Comparison of ENCODE assay signal across 27 cellular contexts in genomic region chr4:1042352-1043025, GRCh38. TPM values are rescaled to one million over a fixed set of nuclear protein-coding genes. Genes with fewer than 3 reads are reported as not detected.
DNase-seq lines count a peak whose midpoint lies in the region; ATAC-seq, FAIRE-seq and TF ChIP-seq lines count a peak whose summit lies in the region.
"Had no signal": no experiment of that assay in that cellular context is flagged by ENCODE, and none has a peak within 500 bp of the region (broad histone marks: within the 10 kb centered on the region; RNA-seq: fewer than 3 reads in every experiment).

No MANE protein-coding gene starts in this region.

- H3K27me3 ChIP-seq in right atrium auricular region, result peaks cover 0 to 8% of the 10 kb centered on the region in 2 donors
- H3K27me3 ChIP-seq in RWPE2 (ENCODE audit: insufficient read depth, poor library complexity, severe bottlenecking), result peaks cover 13% of the 10 kb centered on the region
- H3K27me3 ChIP-seq in mesenchymal stem cell (ENCODE audit: control insufficient read depth in 1 of 2, insufficient read depth in 1 of 2, low read length in 2 of 2), result no peaks in the 10 kb centered on the region
- no peaks in the 10 kb centered on the region for H3K27me3 ChIP-seq in aorta (ENCODE audit: control insufficient read depth in 1 of 2, insufficient read depth in 2 of 2, low read length in 1 of 2)
- peaks cover 2 to 3% of the 10 kb centered on the region in 2 donors for H3K27me3 ChIP-seq in small intestine (ENCODE audit: control insufficient read depth in 2 of 2, insufficient read depth in 2 of 2, low read length in 2 of 2)

- no peak overlapping the region for H2AFZ ChIP-seq in mesenchymal stem cell (ENCODE audit: low read depth, low read length)

- H3K4me1 ChIP-seq in right atrium auricular region, result peaks cover 0 to 37% of the 10 kb centered on the region in 2 donors
- peaks cover 27% of the 10 kb centered on the region for H3K4me1 ChIP-seq in RWPE2 (ENCODE audit: insufficient read depth, poor library complexity, severe bottlenecking)
- peaks cover 76% of the 10 kb centered on the region for H3K4me1 ChIP-seq in mesenchymal stem cell (ENCODE audit: control insufficient read depth, insufficient read depth, low read depth, low read length)
- no peaks in the 10 kb centered on the region for H3K4me1 ChIP-seq in aorta (ENCODE audit: control insufficient read depth in 1 of 2, insufficient read depth in 2 of 2, low read length in 2 of 2)
- peaks cover 0 to 3% of the 10 kb centered on the region in 2 donors for H3K4me1 ChIP-seq in small intestine (ENCODE audit: control insufficient read depth in 2 of 2, insufficient read depth in 1 of 2, low read depth in 1 of 2, low read length in 1 of 2)

- FAIRE-seq in small intestine (lab: Jason Lieb, UNC), result no peak
- FAIRE-seq: A204.1, D721Med, HepG2 had no signal

- H2BK120ac ChIP-seq in mesenchymal stem cell (ENCODE audit: low read depth, low read length), result peak overlapping the region; percentile 65

- H2BK5ac ChIP-seq in mesenchymal stem cell (ENCODE audit: low read depth, low read length, poor library complexity, severe bottlenecking), result no peak overlapping the region

- DNase-seq in left ventricle myocardium superior, result peak; percentile 7
- no peak for DNase-seq in right atrium auricular region (ENCODE audit: low spot score)
- no peak for DNase-seq in RWPE2 (ENCODE audit: low spot score)
- DNase-seq in mesenchymal stem cell, result no peak
- peak; percentile 44 to 53 for DNase-seq in aorta
- no peak for DNase-seq in NCI-H1436 treated with DMSO at 0.1 percent for 48 hours (lab: John Stamatoyannopoulos, UW)
- DNase-seq in OCI-M1 (lab: John Stamatoyannopoulos, UW), result no peak
- DNase-seq in small intestine, result no peak
- DNase-seq: activated CD4-positive, alpha-beta memory T cell treated with anti-CD3 and anti-CD28 coated beads for 36 hours; activated CD4-positive, CD25-positive, alpha-beta regulatory T cell treated with anti-CD3 and anti-CD28 coated beads, Interleukin-2, amount 50 U/mL, for 72 hours; activated T-cell treated with anti-CD3 and anti-CD28 coated beads, Interleukin-2, amount 50 U/mL, for 72 hours; foreskin melanocyte; Kasumi-1; NCI-H1417 treated with DMSO at 0.1 percent for 48 hours; NCI-H2081; NCI-H526; NK-92 treated with Interleukin-12 subunit alpha and Interleukin-12 subunit beta, amount 100 ng/mL, for 24 hours; SHP77 treated with DMSO at 0.1 percent for 48 hours; stimulated activated CD4-positive, alpha-beta T cell treated with anti-CD3 and anti-CD28 coated beads, Interleukin-12 subunit alpha, Interleukin-12 subunit beta, amount 100 ng/mL, for 4 hours; stimulated activated CD4-positive, alpha-beta T cell treated with anti-CD3 and anti-CD28 coated beads, Interleukin-2, amount 100 ng/mL, for 48 hours had no signal

- H4K8ac ChIP-seq in mesenchymal stem cell (ENCODE audit: low read length), result no peak overlapping the region

- no peak for TF ChIP-seq CTCF in right atrium auricular region (IDR thresholded peaks at IDR 0.05)
- no peak for TF ChIP-seq CTCF in RWPE2 (IDR thresholded peaks at IDR 0.05; ENCODE audit: poor library complexity, severe bottlenecking)

- H3K4me3 ChIP-seq in right atrium auricular region (no peak overlapping the region), RWPE2 (ENCODE audit: severe bottlenecking) (no peak overlapping the region), mesenchymal stem cell (ENCODE audit: insufficient read depth in 1 of 2, low read depth in 1 of 2, low read length in 2 of 2) (no peak overlapping the region), aorta (ENCODE audit: low read length in 2 of 2) (no peak overlapping the region), small intestine (ENCODE audit: low read depth in 1 of 2, low read length in 2 of 2) (no peak overlapping the region)
- H3K4me3 ChIP-seq: neural progenitor cell had no signal

- intact Hi-C loops in left ventricle myocardium superior (cut with micrococcal nuclease), result no loop called here
- intact Hi-C loops in aorta (cut with DNase I), result loop anchor here in 1 of 2 donors (10.0 kb wide), 1 partner anchor 672 kb away; the partner anchor contains the start of gene SLBP

- H2BK15ac ChIP-seq in mesenchymal stem cell (ENCODE audit: low read depth, poor library complexity, severe bottlenecking), result no peak overlapping the region

- WGBS in mesenchymal stem cell, result 97% methylated on average over 16 of the region's 17 CpGs
- 89 to 90% methylated on average over 15 to 17 of the region's 17 CpGs for WGBS in aorta, 2 donors
- WGBS in small intestine, 3 donors, result 79 to 91% (median 79%) methylated on average over 15 to 17 of the region's 17 CpGs

- H3K23ac ChIP-seq in mesenchymal stem cell (ENCODE audit: low read length in 2 of 2), result no peak overlapping the region

- peak overlapping the region; percentile 52 to 97 for H3K18ac ChIP-seq in mesenchymal stem cell (ENCODE audit: low read depth in 1 of 2, low read length in 2 of 2)

- H3K9me3 ChIP-seq in right atrium auricular region (no peaks in the 10 kb centered on the region), RWPE2 (ENCODE audit: severe bottlenecking) (no peaks in the 10 kb centered on the region), mesenchymal stem cell (ENCODE audit: control insufficient read depth, low read length) (no peaks in the 10 kb centered on the region), aorta (ENCODE audit: control insufficient read depth, low read length) (no peaks in the 10 kb centered on the region), small intestine (ENCODE audit: control insufficient read depth, low read depth) (no peaks in the 10 kb centered on the region)

- peak overlapping the region; percentile 51 for H2AK5ac ChIP-seq in mesenchymal stem cell (ENCODE audit: low read length, severe bottlenecking)

- ATAC-seq in left ventricle myocardium superior, result no peak
- ATAC-seq in RWPE2 (ENCODE audit: low read depth), result no peak
- ATAC-seq in aorta (ENCODE audit: low FRiP score), result no peak
- ATAC-seq: sciatic nerve had no signal

- peak overlapping the region; percentile 54 for H3K9ac ChIP-seq in mesenchymal stem cell (ENCODE audit: low read length)
- H3K9ac ChIP-seq: neural progenitor cell had no signal

- H3K36me3 ChIP-seq in right atrium auricular region (no peaks in the 10 kb centered on the region), RWPE2 (ENCODE audit: low read depth) (no peaks in the 10 kb centered on the region), mesenchymal stem cell (ENCODE audit: control insufficient read depth in 1 of 2, insufficient read depth in 2 of 2, low read depth in 1 of 2, low read length in 2 of 2) (peaks cover 0 to 3% of the 10 kb centered on the region in 2 experiments), aorta (ENCODE audit: control insufficient read depth in 1 of 2, insufficient read depth in 2 of 2, low read length in 1 of 2) (no peaks in the 10 kb centered on the region), small intestine (ENCODE audit: control insufficient read depth in 2 of 2, insufficient read depth in 2 of 2, low read length in 2 of 2) (no peaks in the 10 kb centered on the region)
- H3K36me3 ChIP-seq: neural progenitor cell had no signal

- peak overlapping the region in 1 of 2 experiments; percentile 82 for H3K14ac ChIP-seq in mesenchymal stem cell (ENCODE audit: low read length in 2 of 2)

- no peak overlapping the region for H3K4me2 ChIP-seq in mesenchymal stem cell (ENCODE audit: low read length, poor library complexity, severe bottlenecking)

- H2BK12ac ChIP-seq in mesenchymal stem cell (ENCODE audit: low read length in 2 of 2), result peak overlapping the region in 1 of 2 experiments; percentile 86

- no peaks in the 10 kb centered on the region for H3K79me1 ChIP-seq in mesenchymal stem cell (replicated peaks; ENCODE audit: low read length, poor library complexity, severe bottlenecking)

- no peak overlapping the region for H3K27ac ChIP-seq in right atrium auricular region
- peak overlapping the region; percentile 55 for H3K27ac ChIP-seq in RWPE2 (ENCODE audit: poor library complexity, severe bottlenecking)
- H3K27ac ChIP-seq in mesenchymal stem cell (ENCODE audit: low read length, poor library complexity, severe bottlenecking), result peak overlapping the region; percentile 91
- no peak overlapping the region for H3K27ac ChIP-seq in aorta (ENCODE audit: low read depth in 1 of 2, low read length in 2 of 2)
- H3K27ac ChIP-seq in small intestine (ENCODE audit: low read depth in 1 of 2, low read length in 1 of 2), result no peak overlapping the region
- H3K27ac ChIP-seq: neural progenitor cell had no signal

- H4K91ac ChIP-seq in mesenchymal stem cell (ENCODE audit: low read length), result peak overlapping the region; percentile 70

- H3K4ac ChIP-seq in mesenchymal stem cell (ENCODE audit: low read depth in 1 of 2, low read length in 2 of 2), result peak overlapping the region in 1 of 2 experiments; percentile 32

RNA-seq across cellular contexts. Expression of gene FGFRL1, which starts 31.1 kb away (rescaled TPM):
- 26.6 TPM for total RNA-seq in left ventricle myocardium superior
- 10 to 100 TPM; 30.3 to 47.1 TPM for total RNA-seq in right atrium auricular region
- polyA plus RNA-seq in mesenchymal stem cell (2013, experiment 1 of 2), result 23.4 TPM
- 23.1 TPM for polyA plus RNA-seq in mesenchymal stem cell (2013, experiment 2 of 2)
- 10 to 100 TPM; 28.9 to 32.9 TPM for total RNA-seq in aorta
- polyA plus RNA-seq in aorta, result 10 to 100 TPM in 1 of 2 donors, 1 to 10 TPM in 1; 6.9 to 19.5 TPM
- polyA plus RNA-seq in small intestine, result 10 to 100 TPM in 1 of 3 donors, 1 to 10 TPM in 2; 1.8 to 10.9 (median 4.1) TPM

RNA-seq across cellular contexts. Expression of gene SLC26A1, which starts 49.3 kb away (rescaled TPM):
- total RNA-seq in left ventricle myocardium superior (not detected), right atrium auricular region (not detected), aorta (under 1 TPM in 1 of 2 donors, not detected in 1; 0.45 TPM)
- polyA plus RNA-seq in mesenchymal stem cell (2013, experiment 1 of 2), result 0.15 TPM
- 0.26 TPM for polyA plus RNA-seq in mesenchymal stem cell (2013, experiment 2 of 2)
- polyA plus RNA-seq in aorta (under 1 TPM; 0.38 to 0.87 TPM), small intestine (1 to 10 TPM in 2 of 3 donors, under 1 TPM in 1; 0.54 to 3.0 (median 2.5) TPM)
- total RNA-seq: activated CD4-positive, alpha-beta memory T cell treated with anti-CD3 and anti-CD28 coated beads for 36 hours; activated T-cell treated with anti-CD3 and anti-CD28 coated beads, Interleukin-2, amount 50 U/mL, for 72 hours; H4; PC-3 had no signal

RNA-seq across cellular contexts. Expression of gene IDUA, which starts 55.6 kb away (rescaled TPM):
- total RNA-seq in left ventricle myocardium superior (8.7 TPM), right atrium auricular region (10 to 100 TPM in 1 of 2 donors, 1 to 10 TPM in 1; 8.9 to 10.2 TPM), aorta (10 to 100 TPM; 27.5 to 44.2 TPM)
- polyA plus RNA-seq in mesenchymal stem cell (2013, experiment 1 of 2), result 14.5 TPM
- polyA plus RNA-seq in mesenchymal stem cell (2013, experiment 2 of 2), result 13.8 TPM
- polyA plus RNA-seq in aorta (10 to 100 TPM in 1 of 2 donors, 1 to 10 TPM in 1; 5.9 to 42.5 TPM), small intestine (10 to 100 TPM; 10.8 to 13.2 (median 13.0) TPM)

Comparison
In these comparisons a context has a peak if more than half of its experiments do, and no peak if none do; other contexts are left out.
1. DNase-seq: peak in left ventricle myocardium superior (single experiment) and aorta (2 of 2); none in right atrium auricular region (single experiment), RWPE2 (single experiment), mesenchymal stem cell (single experiment), NCI-H1436 treated with DMSO at 0.1 percent for 48 hours (single experiment), OCI-M1 (single experiment) and small intestine (single experiment).
2. H3K27ac ChIP-seq: peak in RWPE2 (single experiment) and mesenchymal stem cell (single experiment); none in right atrium auricular region (0 of 2), aorta (0 of 2) and small intestine (0 of 2).